In the genomic region with DNA sequence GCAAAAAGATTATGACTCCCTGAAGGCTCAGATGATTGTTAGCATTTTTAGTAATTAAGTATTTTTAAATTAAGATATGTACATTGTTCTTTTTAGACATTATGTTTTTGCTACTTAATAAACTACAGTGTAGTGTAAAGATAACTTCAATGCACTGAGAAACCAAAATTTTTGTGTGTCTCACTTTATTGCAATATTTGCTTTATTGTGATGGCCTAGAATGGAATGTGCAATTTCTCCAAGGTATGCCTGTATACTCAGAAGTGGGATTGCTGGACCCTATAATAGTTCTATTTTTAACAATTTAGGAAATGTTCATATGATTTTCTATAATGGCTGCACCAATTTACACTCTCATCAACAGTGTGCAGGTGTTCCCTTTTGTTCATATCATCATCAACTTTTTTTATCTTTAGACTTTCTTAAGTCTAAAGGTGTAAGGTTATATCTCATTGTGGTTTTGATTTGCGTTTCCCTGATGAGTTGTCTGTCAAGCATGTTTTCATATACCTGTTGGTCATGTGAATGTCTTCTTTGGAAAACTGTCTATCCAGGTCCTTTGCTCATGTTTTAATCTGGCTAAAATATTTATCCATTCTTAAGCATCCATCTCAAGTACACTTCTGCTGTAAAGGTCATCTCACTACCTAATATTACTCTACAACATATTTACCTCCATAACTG, we compare ENCODE assay signal across 27 cellular contexts.
"Had no signal": no experiment of that assay in that cellular context is flagged by ENCODE, and none has a peak within 500 bp of the region (broad histone marks: within the 10 kb centered on the region; RNA-seq: fewer than 3 reads in every experiment).

No MANE protein-coding gene starts in this region.

- H3K36me3 ChIP-seq: stomach, thoracic aorta, thyroid gland, tibial artery, tibial nerve, transverse colon, upper lobe of left lung, upper lobe of right lung, uterus, vagina had no signal

- ATAC-seq: stimulated activated effector memory CD8-positive, alpha-beta T cell treated with anti-CD3 and anti-CD28 coated beads, Interleukin-12 subunit alpha, Interleukin-12 subunit beta, amount 100 ng/mL, for 72 hours; stimulated activated memory B cell treated with anti-CD40 and anti-IgM and Interleukin-4, amounts not matched to agents 10 μg/mL and 1 μg/mL and 100 μg/mL, for 72 hours; stimulated activated naive B cell treated with anti-CD40 and anti-IgM and Interleukin-4, amounts not matched to agents 10 μg/mL and 1 μg/mL and 100 μg/mL, for 72 hours; stimulated activated naive CD8-positive, alpha-beta T cell treated with anti-CD3 and anti-CD28 coated beads, Interleukin-15, amount 100 ng/mL, for 72 hours; stimulated activated naive CD8-positive, alpha-beta T cell treated with anti-CD3 and anti-CD28 coated beads, Interleukin-15, Interleukin-2, amounts not matched to agents 100 U/mL and 50 U/mL, for 24 hours; upper lobe of right lung had no signal

- H3K27ac ChIP-seq: stomach, suprapubic skin, testis, thoracic aorta, thyroid gland, tibial artery, tibial nerve, transverse colon, upper lobe of left lung, upper lobe of right lung, uterus, vagina had no signal

- DNase-seq: stimulated activated CD4-positive, alpha-beta T cell treated with anti-CD3 and anti-CD28 coated beads, Interleukin-2, amount 100 ng/mL, for 48 hours; stimulated activated CD4-positive, alpha-beta T cell treated with anti-CD3 and anti-CD28 coated beads, Interleukin-4, amount 100 ng/mL, for 1 hour; stimulated activated CD4-positive, alpha-beta T cell treated with anti-CD3 and anti-CD28 coated beads, Interleukin-4, amount 100 ng/mL, for 24 hours; stimulated activated CD4-positive, alpha-beta T cell treated with anti-CD3 and anti-CD28 coated beads, Interleukin-4, amount 100 ng/mL, for 4 hours; stimulated activated CD8-positive, alpha-beta memory T cell treated with anti-CD3 and anti-CD28 coated beads, Interleukin-4, amount 100 ng/mL, for 48 hours; stimulated activated naive B cell treated with anti-CD40 and anti-IgM and Interleukin-4, amounts not matched to agents 10 μg/mL and 1 μg/mL and 100 μg/mL, for 72 hours; stimulated activated naive CD4-positive, alpha-beta T cell; stimulated activated naive CD4-positive, alpha-beta T cell treated with Interleukin-2 at 50 U/mL for 16 hours; stimulated activated naive CD8-positive, alpha-beta T cell treated with anti-CD3 and anti-CD28 coated beads, Interleukin-15, amount 100 ng/mL, for 72 hours; stimulated activated naive CD8-positive, alpha-beta T cell treated with anti-CD3 and anti-CD28 coated beads, Interleukin-15, Interleukin-2, amounts not matched to agents 100 U/mL and 50 U/mL, for 24 hours; stomach; substantia nigra; testis; thyroid gland; tibial artery; transverse colon; trophoblast cell; upper lobe of left lung; upper lobe of right lung; uterus had no signal

- H3K4me3 ChIP-seq: stomach, suprapubic skin, testis, thoracic aorta, thyroid gland, tibial artery, tibial nerve, transverse colon, upper lobe of left lung, upper lobe of right lung, uterus, vagina had no signal

- H3K9me3 ChIP-seq: stomach, suprapubic skin, testis, thoracic aorta, thyroid gland, tibial artery, tibial nerve, upper lobe of left lung, upper lobe of right lung, uterus, vagina had no signal

- FAIRE-seq: urothelium cell line had no signal

- H3K27me3 ChIP-seq: stomach, suprapubic skin, testis, thyroid gland, tibial artery, tibial nerve, transverse colon, upper lobe of left lung, upper lobe of right lung, uterus, vagina had no signal

- H3K4me1 ChIP-seq: stomach, suprapubic skin, testis, thyroid gland, tibial artery, tibial nerve, transverse colon, upper lobe of left lung, upper lobe of right lung, uterus, vagina had no signal
